22 cellular contexts compared by ENCODE assay signal in genomic region chr11:123461164-123461563, GRCh38. TPM values are rescaled to one million over a fixed set of nuclear protein-coding genes. Genes with fewer than 3 reads are reported as not detected.
DNase-seq lines count a peak whose midpoint lies in the region; FAIRE-seq and TF ChIP-seq lines count a peak whose summit lies in the region.
"Had no signal": no experiment of that assay in that cellular context is flagged by ENCODE, and none has a peak within 500 bp of the region (broad histone marks: within the 10 kb centered on the region; RNA-seq: fewer than 3 reads in every experiment).

No MANE protein-coding gene starts in this region.

- no peaks in the 10 kb centered on the region for H3K27me3 ChIP-seq in BLaER1 treated with 17β-estradiol and CSF1 and Interleukin-3, amounts not matched to agents 10 nM and 100 nM
- H3K27me3 ChIP-seq in endodermal cell (ENCODE audit: control insufficient read depth, insufficient read depth, low read length, poor library complexity, severe bottlenecking): no peaks in the 10 kb centered on the region
- H3K27me3 ChIP-seq: tibial nerve had no signal

- WGBS in endodermal cell (ENCODE audit: insufficient coverage in 1 of 2, insufficient read length in 1 of 2), 2 experiments: 92% methylated on average over 4 of the region's 4 CpGs; no CpG with 5 or more reads in 1 of the 2 experiments

- TF ChIP-seq POLR2A in GM12892 (IDR thresholded peaks at IDR 0.05; ENCODE audit: low read depth, low read length): no peak

- TF ChIP-seq CTCF in endodermal cell (conservative IDR thresholded peaks at IDR 0.05) (peak; percentile 24), nephron progenitor cell (IDR thresholded peaks at IDR 0.05) (no peak), CD14-positive monocyte (IDR thresholded peaks at IDR 0.05) (no peak)

- peaks cover 3% of the 10 kb centered on the region for H3K27me3 Mint-ChIP-seq in endodermal cell (ENCODE audit: insufficient read depth)
- H3K27me3 Mint-ChIP-seq in nephron progenitor cell (ENCODE audit: low read depth, poor library complexity): peaks cover 5% of the 10 kb centered on the region
- peaks cover 0 to 1% (median 0%) of the 10 kb centered on the region in 3 donors for H3K27me3 Mint-ChIP-seq in CD14-positive monocyte (ENCODE audit: low read depth in 3 of 3)
- H3K27me3 Mint-ChIP-seq: naive B cell; stimulated activated naive B cell treated with anti-CD40 and anti-IgM and Interleukin-4, amounts not matched to agents 10 μg/mL and 1 μg/mL and 100 μg/mL, for 72 hours had no signal

- no peak for FAIRE-seq in GM12892 (lab: Jason Lieb, UNC)
- FAIRE-seq: astrocyte, endothelial cell of umbilical vein had no signal

- intact Hi-C loops in CD14-positive monocyte (cut with micrococcal nuclease): no loop called here

- DNase-seq in M059J (ENCODE audit: low read depth) (peak; percentile 87), endodermal cell (no peak), nephron progenitor cell (no peak), CD14-positive monocyte (ENCODE audit: low spot score) (no peak), GM12892 (ENCODE audit: insufficient read length) (no peak), occipital lobe (lab: John Stamatoyannopoulos, UW) (no peak), GM19238 (ENCODE audit: insufficient read length, low spot score) (no peak)
- DNase-seq: cortex of kidney; foreskin melanocyte; HCEC 1CT; KBM-7; lower lobe of right lung; naive B cell; NCI-H1048; NCI-H226; SHP77 treated with DMSO at 0.1 percent for 48 hours; stimulated activated naive B cell treated with anti-CD40 and anti-IgM and Interleukin-4, amounts not matched to agents 10 μg/mL and 1 μg/mL and 100 μg/mL, for 72 hours; T-helper 9 cell had no signal

- H3K36me3 Mint-ChIP-seq in endodermal cell (ENCODE audit: low read depth) (peaks cover 14% of the 10 kb centered on the region), nephron progenitor cell (ENCODE audit: low read depth) (peaks cover 12% of the 10 kb centered on the region), CD14-positive monocyte (peaks cover 8 to 12% of the 10 kb centered on the region in 2 donors)
- H3K36me3 Mint-ChIP-seq: naive B cell; stimulated activated naive B cell treated with anti-CD40 and anti-IgM and Interleukin-4, amounts not matched to agents 10 μg/mL and 1 μg/mL and 100 μg/mL, for 72 hours had no signal

- H3K9me3 ChIP-seq in BLaER1 treated with 17β-estradiol and CSF1 and Interleukin-3, amounts not matched to agents 10 nM and 100 nM (replicated peaks in 1 of 11): 0 out of 22 replicates have a peak, but pooled peaks cover 0 to 5% (median 0%) of the 10 kb centered on the region in 11 experiments
- H3K9me3 ChIP-seq in endodermal cell (ENCODE audit: control insufficient read depth, low read length): peaks cover 12% of the 10 kb centered on the region
- H3K9me3 ChIP-seq: lower lobe of right lung, tibial nerve had no signal

- H3K4me1 Mint-ChIP-seq in endodermal cell (peaks cover 22% of the 10 kb centered on the region), nephron progenitor cell (no peaks in the 10 kb centered on the region), CD14-positive monocyte (peaks cover 48% of the 10 kb centered on the region)

- peaks cover 28 to 42% (median 34%) of the 10 kb centered on the region in 10 experiments for H3K4me1 ChIP-seq in BLaER1 treated with 17β-estradiol and CSF1 and Interleukin-3, amounts not matched to agents 10 nM and 100 nM
- H3K4me1 ChIP-seq in endodermal cell (ENCODE audit: control insufficient read depth, insufficient read depth, low read length): peaks cover 14% of the 10 kb centered on the region
- H3K4me1 ChIP-seq: tibial nerve had no signal

- H3K4me3 Mint-ChIP-seq in endodermal cell (no peak overlapping the region), nephron progenitor cell (no peak overlapping the region), CD14-positive monocyte (no peak overlapping the region)
- H3K4me3 Mint-ChIP-seq: naive B cell; stimulated activated naive B cell treated with anti-CD40 and anti-IgM and Interleukin-4, amounts not matched to agents 10 μg/mL and 1 μg/mL and 100 μg/mL, for 72 hours had no signal

- no peak overlapping the region for H3K9ac ChIP-seq in BLaER1 treated with 17β-estradiol and CSF1 and Interleukin-3, amounts not matched to agents 10 nM and 100 nM
- no peak overlapping the region for H3K9ac ChIP-seq in endodermal cell (ENCODE audit: extremely low read depth, low read length, poor library complexity, severe bottlenecking)

- peak overlapping the region in 7 of 11 experiments; percentile 5 to 36 (median 11); a peak in 5 of 22 replicates for H3K4me2 ChIP-seq in BLaER1 treated with 17β-estradiol and CSF1 and Interleukin-3, amounts not matched to agents 10 nM and 100 nM

- H3K4me3 ChIP-seq in BLaER1 treated with 17β-estradiol and CSF1 and Interleukin-3, amounts not matched to agents 10 nM and 100 nM: no peak overlapping the region
- no peak overlapping the region for H3K4me3 ChIP-seq in endodermal cell (ENCODE audit: low read length)
- H3K4me3 ChIP-seq: lower lobe of right lung, tibial nerve had no signal

- peak overlapping the region; percentile 69 for H3K27ac Mint-ChIP-seq in endodermal cell
- H3K27ac Mint-ChIP-seq in nephron progenitor cell: peak overlapping the region; percentile 88
- H3K27ac Mint-ChIP-seq in CD14-positive monocyte: peak overlapping the region in 2 of 7 donors; percentile 0 to 31
- H3K27ac Mint-ChIP-seq: naive B cell; stimulated activated naive B cell treated with anti-CD40 and anti-IgM and Interleukin-4, amounts not matched to agents 10 μg/mL and 1 μg/mL and 100 μg/mL, for 72 hours had no signal

- H3K27ac ChIP-seq in BLaER1 treated with 17β-estradiol and CSF1 and Interleukin-3, amounts not matched to agents 10 nM and 100 nM: peak overlapping the region in 1 of 11 experiments; percentile 1; a peak in 2 of 22 replicates
- H3K27ac ChIP-seq in endodermal cell (ENCODE audit: low read depth, low read length): no peak overlapping the region
- H3K27ac ChIP-seq: lower lobe of right lung, tibial nerve had no signal

- H4K20me1 ChIP-seq in BLaER1 treated with 17β-estradiol and CSF1 and Interleukin-3, amounts not matched to agents 10 nM and 100 nM: no peaks in the 10 kb centered on the region

- peaks cover 0 to 14% (median 0%) of the 10 kb centered on the region in 11 experiments; a peak in 3 of 22 replicates for H3K36me3 ChIP-seq in BLaER1 treated with 17β-estradiol and CSF1 and Interleukin-3, amounts not matched to agents 10 nM and 100 nM
- peaks cover 60% of the 10 kb centered on the region for H3K36me3 ChIP-seq in endodermal cell (ENCODE audit: control insufficient read depth, insufficient read depth, low read length)
- H3K36me3 ChIP-seq: lower lobe of right lung, tibial nerve had no signal

- no peaks in the 10 kb centered on the region for H3K9me3 Mint-ChIP-seq in endodermal cell
- no peaks in the 10 kb centered on the region for H3K9me3 Mint-ChIP-seq in nephron progenitor cell
- H3K9me3 Mint-ChIP-seq in CD14-positive monocyte: peaks cover 0 to 5% (median 0%) of the 10 kb centered on the region in 7 donors
- H3K9me3 Mint-ChIP-seq: naive B cell; stimulated activated naive B cell treated with anti-CD40 and anti-IgM and Interleukin-4, amounts not matched to agents 10 μg/mL and 1 μg/mL and 100 μg/mL, for 72 hours had no signal

RNA-seq across cellular contexts. Expression of gene GRAMD1B, which starts 31.1 kb away (rescaled TPM):
- 36.4 and 41.5 TPM in 2 replicates for total RNA-seq in M059J (2014; rRNA removed; shearing (Covaris generic))
- total RNA-seq in endodermal cell: 10 to 100 TPM; 28.8 to 39.6 TPM
- 17.7 TPM for polyA plus RNA-seq in endodermal cell (2013, experiment 1 of 2)
- polyA plus RNA-seq in endodermal cell (2013, experiment 2 of 2): 21.1 TPM
- polyA plus RNA-seq in CD14-positive monocyte: 1 to 10 TPM; 3.2 to 3.3 TPM
- 15.5 TPM for polyA plus RNA-seq in GM12892 (2012; ENCODE audit: missing spikeins)
- 59.9 TPM for total RNA-seq in occipital lobe
